ENCODE assay signal across 2 cellular contexts in the genomic region with DNA sequence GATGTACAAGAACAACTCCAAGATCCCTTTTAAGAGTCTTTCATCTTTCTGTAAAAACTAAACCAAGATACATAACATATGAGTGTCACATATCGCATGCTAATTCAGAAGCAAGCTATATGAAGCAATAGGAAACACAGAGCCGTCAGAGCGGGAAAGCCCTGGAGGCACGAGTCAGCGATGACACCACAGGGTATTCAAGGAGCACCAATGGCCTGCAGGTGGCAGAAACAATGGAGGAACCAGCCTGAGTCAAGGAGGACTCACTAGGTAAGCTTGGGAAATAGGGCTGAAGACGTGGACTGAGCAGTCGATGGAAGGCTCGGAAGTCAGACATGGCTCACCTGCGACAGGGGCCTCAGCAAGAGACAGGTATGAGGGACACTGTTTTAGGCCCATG.
TF ChIP-seq lines count a peak whose summit lies in the region.

No MANE protein-coding gene starts in this region.

TF ChIP-seq in WTC11, 78 proteins besides CTCF, POLR2A, EP300 and RAD21 (continued from another document):
- TF ChIP-seq, protein P1, sequence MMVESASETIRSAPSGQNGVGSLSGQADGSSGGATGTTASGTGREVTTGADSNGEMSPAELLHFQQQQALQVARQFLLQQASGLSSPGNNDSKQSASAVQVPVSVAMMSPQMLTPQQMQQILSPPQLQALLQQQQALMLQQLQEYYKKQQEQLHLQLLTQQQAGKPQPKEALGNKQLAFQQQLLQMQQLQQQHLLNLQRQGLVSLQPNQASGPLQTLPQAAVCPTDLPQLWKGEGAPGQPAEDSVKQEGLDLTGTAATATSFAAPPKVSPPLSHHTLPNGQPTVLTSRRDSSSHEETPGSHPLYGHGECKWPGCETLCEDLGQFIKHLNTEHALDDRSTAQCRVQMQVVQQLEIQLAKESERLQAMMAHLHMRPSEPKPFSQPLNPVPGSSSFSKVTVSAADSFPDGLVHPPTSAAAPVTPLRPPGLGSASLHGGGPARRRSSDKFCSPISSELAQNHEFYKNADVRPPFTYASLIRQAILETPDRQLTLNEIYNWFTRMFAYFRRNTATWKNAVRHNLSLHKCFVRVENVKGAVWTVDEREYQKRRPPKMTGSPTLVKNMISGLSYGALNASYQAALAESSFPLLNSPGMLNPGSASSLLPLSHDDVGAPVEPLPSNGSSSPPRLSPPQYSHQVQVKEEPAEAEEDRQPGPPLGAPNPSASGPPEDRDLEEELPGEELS (CRISPR knock-in tag; IDR thresholded peaks at IDR 0.05): no peak
- TF ChIP-seq, protein P2, sequence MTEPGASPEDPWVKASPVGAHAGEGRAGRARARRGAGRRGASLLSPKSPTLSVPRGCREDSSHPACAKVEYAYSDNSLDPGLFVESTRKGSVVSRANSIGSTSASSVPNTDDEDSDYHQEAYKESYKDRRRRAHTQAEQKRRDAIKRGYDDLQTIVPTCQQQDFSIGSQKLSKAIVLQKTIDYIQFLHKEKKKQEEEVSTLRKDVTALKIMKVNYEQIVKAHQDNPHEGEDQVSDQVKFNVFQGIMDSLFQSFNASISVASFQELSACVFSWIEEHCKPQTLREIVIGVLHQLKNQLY (CRISPR knock-in tag; IDR thresholded peaks at IDR 0.05): no peak
- TF ChIP-seq FOXP1 (CRISPR knock-in tag; IDR thresholded peaks at IDR 0.05; ENCODE audit: borderline replicate concordance) (no peak), RORB (CRISPR knock-in tag; IDR thresholded peaks at IDR 0.05) (no peak), GABPB1 (CRISPR knock-in tag; IDR thresholded peaks at IDR 0.05) (no peak), ZNF138 (CRISPR knock-in tag; conservative IDR thresholded peaks at IDR 0.05) (no peak), FOXK1 (CRISPR knock-in tag; IDR thresholded peaks at IDR 0.05) (no peak), RELA (CRISPR knock-in tag; IDR thresholded peaks at IDR 0.05; ENCODE audit: borderline replicate concordance) (no peak), FOXJ3 (CRISPR knock-in tag; IDR thresholded peaks at IDR 0.05; ENCODE audit: borderline replicate concordance) (no peak), SMAD3 (CRISPR knock-in tag; IDR thresholded peaks at IDR 0.05; ENCODE audit: borderline replicate concordance) (no peak)
- TF ChIP-seq, protein P3, sequence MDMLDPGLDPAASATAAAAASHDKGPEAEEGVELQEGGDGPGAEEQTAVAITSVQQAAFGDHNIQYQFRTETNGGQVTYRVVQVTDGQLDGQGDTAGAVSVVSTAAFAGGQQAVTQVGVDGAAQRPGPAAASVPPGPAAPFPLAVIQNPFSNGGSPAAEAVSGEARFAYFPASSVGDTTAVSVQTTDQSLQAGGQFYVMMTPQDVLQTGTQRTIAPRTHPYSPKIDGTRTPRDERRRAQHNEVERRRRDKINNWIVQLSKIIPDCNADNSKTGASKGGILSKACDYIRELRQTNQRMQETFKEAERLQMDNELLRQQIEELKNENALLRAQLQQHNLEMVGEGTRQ (CRISPR knock-in tag; IDR thresholded peaks at IDR 0.05): no peak
- TF ChIP-seq, protein P4, sequence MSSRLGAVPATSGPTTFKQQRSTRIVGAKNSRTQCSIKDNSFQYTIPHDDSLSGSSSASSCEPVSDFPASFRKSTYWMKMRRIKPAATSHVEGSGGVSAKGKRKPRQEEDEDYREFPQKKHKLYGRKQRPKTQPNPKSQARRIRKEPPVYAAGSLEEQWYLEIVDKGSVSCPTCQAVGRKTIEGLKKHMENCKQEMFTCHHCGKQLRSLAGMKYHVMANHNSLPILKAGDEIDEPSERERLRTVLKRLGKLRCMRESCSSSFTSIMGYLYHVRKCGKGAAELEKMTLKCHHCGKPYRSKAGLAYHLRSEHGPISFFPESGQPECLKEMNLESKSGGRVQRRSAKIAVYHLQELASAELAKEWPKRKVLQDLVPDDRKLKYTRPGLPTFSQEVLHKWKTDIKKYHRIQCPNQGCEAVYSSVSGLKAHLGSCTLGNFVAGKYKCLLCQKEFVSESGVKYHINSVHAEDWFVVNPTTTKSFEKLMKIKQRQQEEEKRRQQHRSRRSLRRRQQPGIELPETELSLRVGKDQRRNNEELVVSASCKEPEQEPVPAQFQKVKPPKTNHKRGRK (CRISPR knock-in tag; IDR thresholded peaks at IDR 0.05; ENCODE audit: borderline replicate concordance): no peak

TF ChIP-seq in H1, 55 proteins besides CTCF, POLR2A, EP300 and RAD21 (continued from another document):
- TF ChIP-seq, protein P5, sequence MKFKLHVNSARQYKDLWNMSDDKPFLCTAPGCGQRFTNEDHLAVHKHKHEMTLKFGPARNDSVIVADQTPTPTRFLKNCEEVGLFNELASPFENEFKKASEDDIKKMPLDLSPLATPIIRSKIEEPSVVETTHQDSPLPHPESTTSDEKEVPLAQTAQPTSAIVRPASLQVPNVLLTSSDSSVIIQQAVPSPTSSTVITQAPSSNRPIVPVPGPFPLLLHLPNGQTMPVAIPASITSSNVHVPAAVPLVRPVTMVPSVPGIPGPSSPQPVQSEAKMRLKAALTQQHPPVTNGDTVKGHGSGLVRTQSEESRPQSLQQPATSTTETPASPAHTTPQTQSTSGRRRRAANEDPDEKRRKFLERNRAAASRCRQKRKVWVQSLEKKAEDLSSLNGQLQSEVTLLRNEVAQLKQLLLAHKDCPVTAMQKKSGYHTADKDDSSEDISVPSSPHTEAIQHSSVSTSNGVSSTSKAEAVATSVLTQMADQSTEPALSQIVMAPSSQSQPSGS (IDR thresholded peaks at IDR 0.05; ENCODE audit: low read length): no peak
- no peak for TF ChIP-seq KDM4A (IDR thresholded peaks at IDR 0.05; ENCODE audit: low read depth, low read length, severe bottlenecking)
